ENCODE assay signal across 18 cellular contexts in the genomic region with DNA sequence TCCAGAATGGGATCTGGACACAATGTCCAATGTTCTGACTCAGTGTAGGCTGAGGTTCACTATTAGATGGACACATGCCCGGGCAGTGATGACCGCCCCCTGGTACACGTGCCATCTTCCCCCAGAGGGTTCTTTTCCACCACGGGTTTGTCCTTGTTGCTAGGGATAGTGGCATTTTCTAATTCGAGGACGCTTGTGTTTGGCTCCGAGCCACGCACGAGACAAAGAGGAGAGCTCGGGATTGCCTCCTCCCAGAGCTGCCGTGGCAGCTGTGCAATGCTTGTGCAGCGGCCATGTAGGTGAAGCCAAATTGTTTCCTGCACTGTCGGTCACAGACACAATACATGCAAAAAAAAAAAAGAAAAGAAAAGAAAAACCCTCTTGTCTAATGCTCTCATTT.
"Had no signal": no experiment of that assay in that cellular context is flagged by ENCODE, and none has a peak within 500 bp of the region (broad histone marks: within the 10 kb centered on the region; RNA-seq: fewer than 3 reads in every experiment).

No MANE protein-coding gene starts in this region.

- H3K9me3 Mint-ChIP-seq: activated CD4-positive, alpha-beta T cell treated with anti-CD3 and anti-CD28 coated beads, Interleukin-2, amount 10 ng/mL, durations not matched to agents 24 days and 14 days; natural killer cell had no signal

- H3K9me3 ChIP-seq: body of pancreas, colonic mucosa, esophagus squamous epithelium, left ventricle myocardium inferior, prostate gland had no signal

- H3K27ac Mint-ChIP-seq: activated CD4-positive, alpha-beta T cell treated with anti-CD3 and anti-CD28 coated beads, Interleukin-2, amount 10 ng/mL, durations not matched to agents 24 days and 14 days; activated naive CD8-positive, alpha-beta T cell; natural killer cell had no signal

- H3K27me3 Mint-ChIP-seq: activated CD4-positive, alpha-beta T cell treated with anti-CD3 and anti-CD28 coated beads, Interleukin-2, amount 10 ng/mL, durations not matched to agents 24 days and 14 days had no signal

- DNase-seq: activated CD4-positive, alpha-beta T cell treated with anti-CD3 and anti-CD28 coated beads, Interleukin-2, amount 10 ng/mL, durations not matched to agents 24 days and 14 days; activated CD4-positive, CD25-positive, alpha-beta regulatory T cell; activated CD8-positive, alpha-beta memory T cell treated with anti-CD3 and anti-CD28 coated beads, Interleukin-2, amount 50 U/mL, for 48 hours; activated gamma-delta T cell treated with Interleukin-2 at 50 U/mL for 16 hours; body of pancreas; central memory CD4-positive, alpha-beta T cell; colonic mucosa; effector CD4-positive, alpha-beta T cell; esophagus squamous epithelium; left ventricle myocardium inferior; natural killer cell; right cardiac atrium; stimulated activated CD4-positive, alpha-beta T cell treated with anti-CD3 and anti-CD28 coated beads, Interleukin-15, amount 100 ng/mL, for 24 hours; stimulated activated CD4-positive, alpha-beta T cell treated with anti-CD3 and anti-CD28 coated beads, Interleukin-4, amount 100 ng/mL, for 1 hour; stimulated activated naive CD4-positive, alpha-beta T cell had no signal

- H3K4me3 Mint-ChIP-seq: activated CD4-positive, alpha-beta T cell treated with anti-CD3 and anti-CD28 coated beads, Interleukin-2, amount 10 ng/mL, durations not matched to agents 24 days and 14 days; activated naive CD8-positive, alpha-beta T cell; natural killer cell had no signal

- H3K4me1 ChIP-seq: body of pancreas, colonic mucosa, prostate gland had no signal

- H3K4me3 ChIP-seq: body of pancreas, colonic mucosa, esophagus squamous epithelium, left ventricle myocardium inferior, prostate gland, skin epidermis had no signal

- ATAC-seq: body of pancreas, natural killer cell, right cardiac atrium had no signal

- H3K36me3 ChIP-seq: colonic mucosa, esophagus squamous epithelium, left ventricle myocardium inferior, prostate gland had no signal

- H3K4me1 Mint-ChIP-seq: activated CD4-positive, alpha-beta T cell treated with anti-CD3 and anti-CD28 coated beads, Interleukin-2, amount 10 ng/mL, durations not matched to agents 24 days and 14 days; natural killer cell had no signal

- H3K27ac ChIP-seq: body of pancreas, colonic mucosa, esophagus squamous epithelium, left ventricle myocardium inferior, prostate gland, skin epidermis had no signal

- H3K36me3 Mint-ChIP-seq: activated naive CD8-positive, alpha-beta T cell; natural killer cell had no signal

- H3K27me3 ChIP-seq: body of pancreas, colonic mucosa had no signal
